8 cellular contexts compared by ENCODE assay signal in the genomic region with DNA sequence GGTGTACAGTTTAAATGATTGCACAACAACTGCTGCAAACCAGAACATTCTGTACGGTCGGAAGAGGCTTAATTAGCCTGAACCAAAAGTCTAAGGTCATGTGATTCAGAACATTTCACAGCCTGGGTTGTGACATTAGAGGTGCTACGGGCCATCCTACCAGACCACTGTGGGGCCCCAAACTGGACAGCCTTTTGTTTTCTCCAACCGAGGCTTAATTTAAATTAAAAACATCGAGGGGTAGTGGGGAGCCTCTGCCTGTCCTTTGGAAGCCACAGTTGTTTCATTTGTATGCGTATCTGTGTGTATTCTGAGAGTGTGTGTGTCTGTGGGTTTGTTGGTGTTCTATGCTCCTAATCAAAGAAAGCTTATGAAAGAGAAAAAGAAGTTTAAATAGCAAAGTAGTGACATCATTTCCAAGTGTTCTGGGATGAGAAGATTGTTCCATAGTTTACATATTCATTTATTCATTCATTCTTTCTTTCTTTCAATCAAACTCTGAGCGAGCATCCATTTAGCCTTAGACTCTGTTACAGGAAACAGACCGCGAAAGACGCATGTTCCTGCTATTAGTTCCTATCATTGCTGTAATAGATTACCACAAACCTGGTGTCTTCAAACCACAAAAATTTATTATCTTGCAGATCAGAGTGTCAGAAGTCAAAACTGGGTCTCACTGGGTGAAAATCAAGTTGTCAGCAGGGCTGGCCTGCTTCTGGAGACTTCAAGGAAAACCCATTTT.
A peak's percentile ranks its signal among the peaks of the same experiment; 100 is the strongest.
DNase-seq lines count a peak whose midpoint lies in the region; ATAC-seq and TF ChIP-seq lines count a peak whose summit lies in the region.

No MANE protein-coding gene starts in this region.

- no peaks in the 10 kb centered on the region for H3F3A ChIP-seq in smooth muscle cell (ENCODE audit: low read depth)

- H3K4me3 Mint-ChIP-seq in activated T-cell treated with anti-CD3 and anti-CD28 coated beads, Interleukin-2, amount 50 U/mL, for 4 hours, result peak overlapping the region; percentile 33

- H3K4me3 ChIP-seq in smooth muscle cell, result no peak overlapping the region

- ATAC-seq in activated T-cell treated with anti-CD3 and anti-CD28 coated beads, Interleukin-2, amount 50 U/mL, for 4 hours, result peak; percentile 74 to 78
- peak; percentile 78 to 81 for ATAC-seq in left cardiac atrium
- ATAC-seq in GM21825 (IDR thresholded peaks at IDR 0.05; ENCODE audit: unreplicated experiment), result no peak

- H2AFZ ChIP-seq in smooth muscle cell (ENCODE audit: low read depth), result peak overlapping the region; percentile 47

- H3K4me1 ChIP-seq in smooth muscle cell (ENCODE audit: low read depth), result peaks cover 9% of the 10 kb centered on the region

- no peaks in the 10 kb centered on the region for H3K79me2 ChIP-seq in smooth muscle cell (ENCODE audit: low read depth)

- no peak for TF ChIP-seq EP300 in Ishikawa (IDR thresholded peaks at IDR 0.05; ENCODE audit: borderline replicate concordance)

- intact Hi-C loops in left cardiac atrium (cut with DNase I), result no loop called here

- peaks cover 56% of the 10 kb centered on the region for H3K4me1 Mint-ChIP-seq in activated T-cell treated with anti-CD3 and anti-CD28 coated beads, Interleukin-2, amount 50 U/mL, for 4 hours (ENCODE audit: low read depth)

- H3K36me3 ChIP-seq in smooth muscle cell (ENCODE audit: low read depth), result no peaks in the 10 kb centered on the region

- 26% methylated on average over 10 of the region's 10 CpGs for WGBS in smooth muscle cell (ENCODE audit: low lambda C conversion rate)

- H3K9ac ChIP-seq in smooth muscle cell (ENCODE audit: low read depth), result peak overlapping the region; percentile 1

- H3K27me3 ChIP-seq in smooth muscle cell (ENCODE audit: low read depth), result no peaks in the 10 kb centered on the region

- H3K36me3 Mint-ChIP-seq in activated T-cell treated with anti-CD3 and anti-CD28 coated beads, Interleukin-2, amount 50 U/mL, for 4 hours (ENCODE audit: insufficient read depth), result no peaks in the 10 kb centered on the region

- H3K4me2 ChIP-seq in smooth muscle cell, result peak overlapping the region; percentile 63

- no peaks in the 10 kb centered on the region for H3K27me3 Mint-ChIP-seq in activated T-cell treated with anti-CD3 and anti-CD28 coated beads, Interleukin-2, amount 50 U/mL, for 4 hours (ENCODE audit: low read depth)

- no peak for TF ChIP-seq CTCF in smooth muscle cell (IDR thresholded peaks at IDR 0.05; ENCODE audit: borderline replicate concordance, insufficient read depth, poor library complexity, severe bottlenecking)

- TF ChIP-seq RAD21 in Ishikawa (IDR thresholded peaks at IDR 0.05; ENCODE audit: low read depth), result no peak

- peaks cover 3% of the 10 kb centered on the region for H3K9me3 Mint-ChIP-seq in activated T-cell treated with anti-CD3 and anti-CD28 coated beads, Interleukin-2, amount 50 U/mL, for 4 hours

- no peaks in the 10 kb centered on the region for H4K20me1 ChIP-seq in smooth muscle cell (ENCODE audit: low read depth)

- no peak for DNase-seq in activated T-cell treated with anti-CD3 and anti-CD28 coated beads, Interleukin-2, amount 50 U/mL, for 4 hours
- DNase-seq in left cardiac atrium, result no peak
- DNase-seq in smooth muscle cell (lab: John Stamatoyannopoulos, UW; ENCODE audit: unreplicated experiment), result no peak
- DNase-seq in NCI-H748 treated with DMSO at 0.1 percent for 48 hours (lab: John Stamatoyannopoulos, UW), result no peak
- no peak for DNase-seq in NCI-H1105 treated with DMSO at 0.1 percent for 48 hours (lab: John Stamatoyannopoulos, UW)
- DNase-seq in NCI-H526 treated with DMSO at 0.1 percent for 48 hours (lab: John Stamatoyannopoulos, UW), result no peak

- H3K27ac ChIP-seq in smooth muscle cell (ENCODE audit: low read depth), result peak overlapping the region; percentile 38

- H3K9me3 ChIP-seq in smooth muscle cell (replicated peaks; ENCODE audit: low read depth), result no peaks in the 10 kb centered on the region

TF ChIP-seq in Ishikawa, 13 proteins besides CTCF, POLR2A, EP300 and RAD21:
- TF ChIP-seq EGR1 (IDR thresholded peaks at IDR 0.05), result no peak
- TF ChIP-seq CEBPB (IDR thresholded peaks at IDR 0.05), result peak; percentile 85
- TF ChIP-seq ZBTB7A (IDR thresholded peaks at IDR 0.05; ENCODE audit: low read depth), result no peak
TF ChIP-seq in Ishikawa: peak in this region for 1.
